In the genomic region with DNA sequence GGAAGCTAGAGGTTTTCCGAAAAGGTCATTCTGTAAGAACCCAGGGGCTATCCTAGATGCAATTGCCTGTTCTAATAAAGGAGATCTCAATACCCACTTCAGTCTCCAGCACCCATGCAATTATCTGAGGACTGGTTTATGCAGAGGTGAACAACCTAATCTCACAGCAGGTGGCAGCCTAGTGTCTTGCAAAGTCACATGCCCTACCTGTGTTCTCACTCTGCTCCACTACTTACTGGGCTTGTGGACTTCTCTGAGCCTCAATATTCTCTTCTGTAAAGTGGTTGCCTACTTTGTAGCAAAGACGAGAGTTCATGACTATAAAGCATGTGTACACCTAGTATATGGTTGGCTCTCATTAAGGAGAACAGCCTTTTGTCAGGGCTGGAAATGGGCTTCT, we compare ENCODE assay signal across 1 cellular context.
TF ChIP-seq lines count a peak whose summit lies in the region.

No MANE protein-coding gene starts in this region.

TF ChIP-seq in H1, 55 proteins besides CTCF, POLR2A, EP300 and RAD21 (continued from another document):
- no peak for TF ChIP-seq SP1 (IDR thresholded peaks at IDR 0.05; ENCODE audit: low read depth, low read length)
- TF ChIP-seq, protein P1, sequence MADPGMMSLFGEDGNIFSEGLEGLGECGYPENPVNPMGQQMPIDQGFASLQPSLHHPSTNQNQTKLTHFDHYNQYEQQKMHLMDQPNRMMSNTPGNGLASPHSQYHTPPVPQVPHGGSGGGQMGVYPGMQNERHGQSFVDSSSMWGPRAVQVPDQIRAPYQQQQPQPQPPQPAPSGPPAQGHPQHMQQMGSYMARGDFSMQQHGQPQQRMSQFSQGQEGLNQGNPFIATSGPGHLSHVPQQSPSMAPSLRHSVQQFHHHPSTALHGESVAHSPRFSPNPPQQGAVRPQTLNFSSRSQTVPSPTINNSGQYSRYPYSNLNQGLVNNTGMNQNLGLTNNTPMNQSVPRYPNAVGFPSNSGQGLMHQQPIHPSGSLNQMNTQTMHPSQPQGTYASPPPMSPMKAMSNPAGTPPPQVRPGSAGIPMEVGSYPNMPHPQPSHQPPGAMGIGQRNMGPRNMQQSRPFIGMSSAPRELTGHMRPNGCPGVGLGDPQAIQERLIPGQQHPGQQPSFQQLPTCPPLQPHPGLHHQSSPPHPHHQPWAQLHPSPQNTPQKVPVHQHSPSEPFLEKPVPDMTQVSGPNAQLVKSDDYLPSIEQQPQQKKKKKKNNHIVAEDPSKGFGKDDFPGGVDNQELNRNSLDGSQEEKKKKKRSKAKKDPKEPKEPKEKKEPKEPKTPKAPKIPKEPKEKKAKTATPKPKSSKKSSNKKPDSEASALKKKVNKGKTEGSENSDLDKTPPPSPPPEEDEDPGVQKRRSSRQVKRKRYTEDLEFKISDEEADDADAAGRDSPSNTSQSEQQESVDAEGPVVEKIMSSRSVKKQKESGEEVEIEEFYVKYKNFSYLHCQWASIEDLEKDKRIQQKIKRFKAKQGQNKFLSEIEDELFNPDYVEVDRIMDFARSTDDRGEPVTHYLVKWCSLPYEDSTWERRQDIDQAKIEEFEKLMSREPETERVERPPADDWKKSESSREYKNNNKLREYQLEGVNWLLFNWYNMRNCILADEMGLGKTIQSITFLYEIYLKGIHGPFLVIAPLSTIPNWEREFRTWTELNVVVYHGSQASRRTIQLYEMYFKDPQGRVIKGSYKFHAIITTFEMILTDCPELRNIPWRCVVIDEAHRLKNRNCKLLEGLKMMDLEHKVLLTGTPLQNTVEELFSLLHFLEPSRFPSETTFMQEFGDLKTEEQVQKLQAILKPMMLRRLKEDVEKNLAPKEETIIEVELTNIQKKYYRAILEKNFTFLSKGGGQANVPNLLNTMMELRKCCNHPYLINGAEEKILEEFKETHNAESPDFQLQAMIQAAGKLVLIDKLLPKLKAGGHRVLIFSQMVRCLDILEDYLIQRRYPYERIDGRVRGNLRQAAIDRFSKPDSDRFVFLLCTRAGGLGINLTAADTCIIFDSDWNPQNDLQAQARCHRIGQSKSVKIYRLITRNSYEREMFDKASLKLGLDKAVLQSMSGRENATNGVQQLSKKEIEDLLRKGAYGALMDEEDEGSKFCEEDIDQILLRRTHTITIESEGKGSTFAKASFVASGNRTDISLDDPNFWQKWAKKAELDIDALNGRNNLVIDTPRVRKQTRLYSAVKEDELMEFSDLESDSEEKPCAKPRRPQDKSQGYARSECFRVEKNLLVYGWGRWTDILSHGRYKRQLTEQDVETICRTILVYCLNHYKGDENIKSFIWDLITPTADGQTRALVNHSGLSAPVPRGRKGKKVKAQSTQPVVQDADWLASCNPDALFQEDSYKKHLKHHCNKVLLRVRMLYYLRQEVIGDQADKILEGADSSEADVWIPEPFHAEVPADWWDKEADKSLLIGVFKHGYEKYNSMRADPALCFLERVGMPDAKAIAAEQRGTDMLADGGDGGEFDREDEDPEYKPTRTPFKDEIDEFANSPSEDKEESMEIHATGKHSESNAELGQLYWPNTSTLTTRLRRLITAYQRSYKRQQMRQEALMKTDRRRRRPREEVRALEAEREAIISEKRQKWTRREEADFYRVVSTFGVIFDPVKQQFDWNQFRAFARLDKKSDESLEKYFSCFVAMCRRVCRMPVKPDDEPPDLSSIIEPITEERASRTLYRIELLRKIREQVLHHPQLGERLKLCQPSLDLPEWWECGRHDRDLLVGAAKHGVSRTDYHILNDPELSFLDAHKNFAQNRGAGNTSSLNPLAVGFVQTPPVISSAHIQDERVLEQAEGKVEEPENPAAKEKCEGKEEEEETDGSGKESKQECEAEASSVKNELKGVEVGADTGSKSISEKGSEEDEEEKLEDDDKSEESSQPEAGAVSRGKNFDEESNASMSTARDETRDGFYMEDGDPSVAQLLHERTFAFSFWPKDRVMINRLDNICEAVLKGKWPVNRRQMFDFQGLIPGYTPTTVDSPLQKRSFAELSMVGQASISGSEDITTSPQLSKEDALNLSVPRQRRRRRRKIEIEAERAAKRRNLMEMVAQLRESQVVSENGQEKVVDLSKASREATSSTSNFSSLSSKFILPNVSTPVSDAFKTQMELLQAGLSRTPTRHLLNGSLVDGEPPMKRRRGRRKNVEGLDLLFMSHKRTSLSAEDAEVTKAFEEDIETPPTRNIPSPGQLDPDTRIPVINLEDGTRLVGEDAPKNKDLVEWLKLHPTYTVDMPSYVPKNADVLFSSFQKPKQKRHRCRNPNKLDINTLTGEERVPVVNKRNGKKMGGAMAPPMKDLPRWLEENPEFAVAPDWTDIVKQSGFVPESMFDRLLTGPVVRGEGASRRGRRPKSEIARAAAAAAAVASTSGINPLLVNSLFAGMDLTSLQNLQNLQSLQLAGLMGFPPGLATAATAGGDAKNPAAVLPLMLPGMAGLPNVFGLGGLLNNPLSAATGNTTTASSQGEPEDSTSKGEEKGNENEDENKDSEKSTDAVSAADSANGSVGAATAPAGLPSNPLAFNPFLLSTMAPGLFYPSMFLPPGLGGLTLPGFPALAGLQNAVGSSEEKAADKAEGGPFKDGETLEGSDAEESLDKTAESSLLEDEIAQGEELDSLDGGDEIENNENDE (IDR thresholded peaks at IDR 0.05; ENCODE audit: insufficient replicate concordance, low read length): no peak
TF ChIP-seq in H1: peak in this region for 0.
